7 cellular contexts compared by ENCODE assay signal in genomic region chr19:45499196-45500180, GRCh38. TPM values are rescaled to one million over a fixed set of nuclear protein-coding genes. Genes with fewer than 3 reads are reported as not detected.
DNase-seq lines count a peak whose midpoint lies in the region; ATAC-seq, FAIRE-seq and TF ChIP-seq lines count a peak whose summit lies in the region.
"Had no signal": no experiment of that assay in that cellular context is flagged by ENCODE, and none has a peak within 500 bp of the region (broad histone marks: within the 10 kb centered on the region; RNA-seq: fewer than 3 reads in every experiment).

No MANE protein-coding gene starts in this region.

- peaks cover 13% of the 10 kb centered on the region for H3K4me1 Mint-ChIP-seq in MCF 10A (ENCODE audit: insufficient read depth, unreplicated experiment)

- TF ChIP-seq CTCF in MCF 10A (IDR thresholded peaks at IDR 0.05; ENCODE audit: unreplicated experiment) (no peak), pancreas (IDR thresholded peaks at IDR 0.05) (no peak)

- BruUV-seq in MCF 10A (replicated peaks; lab: Mats Ljungman, UMichigan) = no TSS peak

- H3K4me1 ChIP-seq in pancreas = peaks cover 0 to 7% (median 7%) of the 10 kb centered on the region in 3 donors

- H3K9me3 Mint-ChIP-seq in MCF 10A (ENCODE audit: unreplicated experiment) = no peaks in the 10 kb centered on the region

- no peak overlapping the region for H3K27ac ChIP-seq in pancreas

- no peak overlapping the region for H3K4me3 Mint-ChIP-seq in MCF 10A (ENCODE audit: unreplicated experiment)

- DNase-seq in COLO668 (lab: John Stamatoyannopoulos, UW; ENCODE audit: unreplicated experiment) (peak; percentile 80), NCI-H526 treated with DMSO at 0.1 percent for 48 hours (lab: John Stamatoyannopoulos, UW) (peak; percentile 67), MCF 10A (ENCODE audit: unreplicated experiment) (peak; percentile 21), pancreas (peak in 4 of 6 donors; percentile 45 to 82 (median 62)), ACHN (no peak)

- no peaks in the 10 kb centered on the region for H3K36me3 Mint-ChIP-seq in MCF 10A (ENCODE audit: insufficient read depth, unreplicated experiment)

- CTCF ChIA-PET in MCF 10A (lab: Yijun Ruan, JAX) = interaction anchor here (0.7 to 3.1 kb wide), 3 partner anchors 9 to 96 kb away, joined by 3 to 16 read pairs (median 3); no protein-coding TSS in a partner anchor

- intact Hi-C loops in MCF 10A (cut with micrococcal nuclease) (no loop called here), pancreas (cut with DNase I) (no loop called here)

- no peaks in the 10 kb centered on the region for H3K27me3 Mint-ChIP-seq in MCF 10A (ENCODE audit: insufficient read depth, unreplicated experiment)

- peaks cover 0 to 4% (median 0%) of the 10 kb centered on the region in 4 donors for H3K27me3 ChIP-seq in pancreas

- H3K4me3 ChIP-seq in pancreas = peak overlapping the region in 1 of 4 donors; percentile 26

- no peaks in the 10 kb centered on the region for H3K9me3 ChIP-seq in pancreas

- no peaks in the 10 kb centered on the region for H3K36me3 ChIP-seq in pancreas

- in situ Hi-C loops in ACHN (cut with HindIII; ENCODE audit: low pct_ligation_motif_present, low pct_unique_long_range_greater_than_20kb, low sequenced_read_pairs) = no loop called here

- H3K27ac Mint-ChIP-seq in MCF 10A (ENCODE audit: low read depth, unreplicated experiment) = no peak overlapping the region

- POLR2A ChIA-PET in MCF 10A (lab: Yijun Ruan, JAX) = interaction anchor here (0.5 kb wide), 1 partner anchor 45 kb away, joined by 4 read pairs; no protein-coding TSS in a partner anchor

- 10 to 15% methylated on average over 37 of the region's 37 CpGs for WGBS in pancreas, 2 donors

- ATAC-seq in pancreas (peak in 2 of 4 donors; percentile 13 to 17), GM21423 (IDR thresholded peaks at IDR 0.05; ENCODE audit: unreplicated experiment) (no peak)

- FAIRE-seq in pancreas (lab: Jason Lieb, UNC) = no peak

RNA-seq across cellular contexts. Expression of gene PPM1N, which starts 1.2 kb away (rescaled TPM):
- total RNA-seq in MCF 10A (2022) (0.33 and 0.42 TPM in 2 replicates), pancreas (under 1 TPM; 0.22 to 0.41 (median 0.30) TPM)
- polyA plus RNA-seq in pancreas = 1 to 10 TPM in 1 of 2 donors, under 1 TPM in 1; 0.53 to 2.1 TPM
- total RNA-seq: lung microvascular endothelial cell had no signal

RNA-seq across cellular contexts. Expression of gene RTN2, which starts 2.6 kb away (rescaled TPM):
- total RNA-seq in MCF 10A (2022) (3.5 and 5.1 TPM in 2 replicates), pancreas (1 to 10 TPM; 2.1 to 6.3 (median 3.2) TPM)
- 1 to 10 TPM; 4.4 to 9.5 TPM for polyA plus RNA-seq in pancreas

RNA-seq across cellular contexts. Expression of gene VASP, which starts 7.8 kb away (rescaled TPM):
- total RNA-seq in MCF 10A (2022) = 168 and 178 TPM in 2 replicates
- 10 to 100 TPM; 12.5 to 49.3 (median 25.1) TPM for total RNA-seq in pancreas
- polyA plus RNA-seq in pancreas = 10 to 100 TPM; 32.7 to 34.3 TPM

RNA-seq across cellular contexts. Expression of gene FOSB, which starts 31.7 kb away (rescaled TPM):
- total RNA-seq in MCF 10A (2022) (13.3 and 29.3 TPM in 2 replicates), pancreas (10 to 100 TPM in 1 of 6 donors, 1 to 10 TPM in 3, under 1 TPM in 2; 0.79 to 17.0 (median 5.7) TPM)
- polyA plus RNA-seq in pancreas = 10 to 100 TPM; 12.9 to 21.6 TPM
